ENCODE assay signal across 25 cellular contexts in genomic region chr16:51532551-51532950, GRCh38.
"Had no signal": no experiment of that assay in that cellular context is flagged by ENCODE, and none has a peak within 500 bp of the region (broad histone marks: within the 10 kb centered on the region; RNA-seq: fewer than 3 reads in every experiment).

No MANE protein-coding gene starts in this region.

- H3K27me3 ChIP-seq: gastroesophageal sphincter, heart right ventricle, sigmoid colon, spleen, testis, tibial artery had no signal

- FAIRE-seq: endothelial cell of umbilical vein, islet of Langerhans had no signal

- H3K9me3 ChIP-seq: gastroesophageal sphincter, prostate gland, sigmoid colon, testis, tibial artery had no signal

- ATAC-seq: gastroesophageal sphincter; heart right ventricle; naive thymus-derived CD8-positive, alpha-beta T cell; right cardiac atrium; stimulated activated memory B cell treated with anti-CD40 and anti-IgM and Interleukin-4, amounts not matched to agents 10 μg/mL and 1 μg/mL and 100 μg/mL, for 72 hours; stimulated activated naive CD8-positive, alpha-beta T cell treated with anti-CD3 and anti-CD28 coated beads, Interleukin-15, Interleukin-2, amounts not matched to agents 100 U/mL and 50 U/mL, for 24 hours had no signal

- H3K4me3 ChIP-seq: coronary artery, gastroesophageal sphincter, heart right ventricle, prostate gland, sigmoid colon, spleen, testis, tibial artery had no signal

- H3K4me1 ChIP-seq: gastroesophageal sphincter, heart right ventricle, prostate gland, sigmoid colon, spleen, testis, tibial artery had no signal

- DNase-seq: dermis blood vessel endothelial cell; effector memory CD4-positive, alpha-beta T cell; erythroblast; heart right ventricle; hippocampal formation; kidney glomerular epithelial cell; mesendoderm; midbrain; naive thymus-derived CD8-positive, alpha-beta T cell; nephron progenitor cell; nucleus accumbens; right cardiac atrium; sigmoid colon; spleen; stimulated activated CD4-positive, alpha-beta T cell treated with anti-CD3 and anti-CD28 coated beads, Interleukin-4, amount 100 ng/mL, for 4 hours; stimulated activated naive CD8-positive, alpha-beta T cell treated with anti-CD3 and anti-CD28 coated beads, Interleukin-15, Interleukin-2, amounts not matched to agents 100 U/mL and 50 U/mL, for 24 hours; substantia nigra; testis; tibial artery had no signal

- H3K36me3 ChIP-seq: gastroesophageal sphincter, heart right ventricle, prostate gland, sigmoid colon, spleen, tibial artery had no signal

- H3K27ac ChIP-seq: coronary artery, gastroesophageal sphincter, heart right ventricle, prostate gland, sigmoid colon, spleen, testis, tibial artery had no signal
